ENCODE assay signal across 10 cellular contexts in the genomic region with DNA sequence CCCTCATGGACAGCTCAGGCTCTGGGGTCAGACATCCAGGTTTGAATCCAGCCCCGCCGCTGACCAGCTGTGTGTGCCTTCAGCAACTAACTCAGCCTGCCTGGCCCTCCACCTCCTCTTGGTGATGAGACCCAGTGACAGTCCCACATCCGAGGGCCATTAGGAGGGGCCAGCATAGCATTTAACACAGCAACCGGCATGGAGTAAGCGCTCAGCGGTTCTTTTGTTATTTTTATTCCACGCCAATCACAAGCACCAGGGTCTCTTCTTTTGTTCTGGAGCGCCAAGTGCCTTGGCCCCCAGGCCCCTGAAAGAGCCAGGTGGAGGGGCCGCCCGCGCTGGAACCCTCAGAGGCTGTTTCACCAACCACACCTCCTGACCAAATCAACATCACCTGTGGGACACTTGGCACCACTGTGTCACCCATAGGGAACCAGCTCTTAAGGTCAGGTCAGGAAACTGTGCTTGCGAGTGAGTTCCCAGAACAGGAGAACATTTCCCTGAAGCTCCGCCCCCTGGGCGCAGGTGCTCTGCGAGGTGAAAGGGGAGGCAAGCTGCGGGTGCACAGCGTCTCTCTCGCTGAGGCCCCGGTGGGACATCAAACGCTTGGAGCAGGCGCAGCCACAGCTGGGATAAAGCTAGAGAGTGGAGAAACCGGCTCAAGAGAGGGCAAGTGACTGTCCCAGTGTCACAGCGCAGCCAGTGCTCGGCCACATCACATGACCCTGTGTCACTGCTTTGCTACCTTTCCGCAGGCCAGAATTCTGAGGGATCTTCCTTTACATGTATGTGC.
DNase-seq lines count a peak whose midpoint lies in the region; ATAC-seq lines count a peak whose summit lies in the region.
"Had no signal": no experiment of that assay in that cellular context is flagged by ENCODE, and none has a peak within 500 bp of the region (broad histone marks: within the 10 kb centered on the region; RNA-seq: fewer than 3 reads in every experiment).

No MANE protein-coding gene starts in this region.

- H3K4me1 Mint-ChIP-seq in activated CD4-positive, alpha-beta memory T cell treated with anti-CD3 and anti-CD28 coated beads for 36 hours (ENCODE audit: low read depth), result peaks cover 30% of the 10 kb centered on the region
- peaks cover 20% of the 10 kb centered on the region for H3K4me1 Mint-ChIP-seq in activated CD4-positive, alpha-beta memory T cell treated with anti-CD3 and anti-CD28 coated beads, Interleukin-2, amount 10 ng/mL, durations not matched to agents 7 days and 5 days
- H3K4me1 Mint-ChIP-seq in stimulated activated naive CD8-positive, alpha-beta T cell treated with anti-CD3 and anti-CD28 coated beads, Interleukin-15, amount 100 ng/mL, for 72 hours, result peaks cover 51% of the 10 kb centered on the region

- H3K36me3 Mint-ChIP-seq in activated CD4-positive, alpha-beta memory T cell treated with anti-CD3 and anti-CD28 coated beads for 36 hours, result no peaks in the 10 kb centered on the region
- no peaks in the 10 kb centered on the region for H3K36me3 Mint-ChIP-seq in activated CD4-positive, alpha-beta memory T cell treated with anti-CD3 and anti-CD28 coated beads, Interleukin-2, amount 10 ng/mL, durations not matched to agents 7 days and 5 days (ENCODE audit: low read depth)

- intact Hi-C loops in activated CD4-positive, alpha-beta memory T cell treated with anti-CD3 and anti-CD28 coated beads for 36 hours (cut with micrococcal nuclease), result no loop called here

- no peak overlapping the region for H3K4me3 Mint-ChIP-seq in activated CD4-positive, alpha-beta memory T cell treated with anti-CD3 and anti-CD28 coated beads for 36 hours
- H3K4me3 Mint-ChIP-seq in activated CD4-positive, alpha-beta memory T cell treated with anti-CD3 and anti-CD28 coated beads, Interleukin-2, amount 10 ng/mL, durations not matched to agents 7 days and 5 days, result no peak overlapping the region
- H3K4me3 Mint-ChIP-seq in stimulated activated naive CD8-positive, alpha-beta T cell treated with anti-CD3 and anti-CD28 coated beads, Interleukin-15, amount 100 ng/mL, for 72 hours, result peak overlapping the region; percentile 20 to 39

- H3K27me3 Mint-ChIP-seq in activated CD4-positive, alpha-beta memory T cell treated with anti-CD3 and anti-CD28 coated beads for 36 hours, result peaks cover 8% of the 10 kb centered on the region
- peaks cover 43% of the 10 kb centered on the region for H3K27me3 Mint-ChIP-seq in activated CD4-positive, alpha-beta memory T cell treated with anti-CD3 and anti-CD28 coated beads, Interleukin-2, amount 10 ng/mL, durations not matched to agents 7 days and 5 days
- peaks cover 42% of the 10 kb centered on the region for H3K27me3 Mint-ChIP-seq in stimulated activated naive CD8-positive, alpha-beta T cell treated with anti-CD3 and anti-CD28 coated beads, Interleukin-15, amount 100 ng/mL, for 72 hours

- CTCF ChIA-PET in activated CD4-positive, alpha-beta memory T cell treated with anti-CD3 and anti-CD28 coated beads for 36 hours (lab: Charles Lee), result interaction anchor here (0.6 to 1.1 kb wide), 2 partner anchors 15 to 928 kb away, joined by 3 to 4 read pairs; no protein-coding TSS in a partner anchor
- CTCF ChIA-PET in activated CD4-positive, alpha-beta memory T cell treated with anti-CD3 and anti-CD28 coated beads, Interleukin-2, amount 10 ng/mL, durations not matched to agents 7 days and 5 days (lab: Charles Lee), result no interaction called here

- H3K27ac Mint-ChIP-seq in activated CD4-positive, alpha-beta memory T cell treated with anti-CD3 and anti-CD28 coated beads for 36 hours, result no peak overlapping the region
- no peak overlapping the region for H3K27ac Mint-ChIP-seq in activated CD4-positive, alpha-beta memory T cell treated with anti-CD3 and anti-CD28 coated beads, Interleukin-2, amount 10 ng/mL, durations not matched to agents 7 days and 5 days
- no peak overlapping the region for H3K27ac Mint-ChIP-seq in stimulated activated naive CD8-positive, alpha-beta T cell treated with anti-CD3 and anti-CD28 coated beads, Interleukin-15, amount 100 ng/mL, for 72 hours

- peak; percentile 55 for DNase-seq in activated CD4-positive, alpha-beta memory T cell treated with anti-CD3 and anti-CD28 coated beads for 36 hours
- no peak for DNase-seq in activated CD4-positive, alpha-beta memory T cell treated with anti-CD3 and anti-CD28 coated beads, Interleukin-2, amount 10 ng/mL, durations not matched to agents 7 days and 5 days
- DNase-seq in activated CD4-positive, alpha-beta T cell treated with anti-CD3 and anti-CD28 coated beads, Interleukin-2, amount 50 U/mL, for 48 hours, result peak; percentile 22 to 33
- DNase-seq in iPS-NIHi11 (ENCODE audit: low spot score) (peak; percentile 46), NK-92 (lab: John Stamatoyannopoulos, UW; ENCODE audit: unreplicated experiment) (no peak), hippocampal formation (lab: John Stamatoyannopoulos, UW) (no peak)
- DNase-seq in stimulated activated naive CD8-positive, alpha-beta T cell treated with anti-CD3 and anti-CD28 coated beads, Interleukin-15, amount 100 ng/mL, for 72 hours, result peak in 1 of 2 donors; percentile 58
- DNase-seq: Karpas-422 had no signal

- ATAC-seq in stimulated activated naive CD8-positive, alpha-beta T cell treated with anti-CD3 and anti-CD28 coated beads, Interleukin-15, amount 100 ng/mL, for 72 hours, result peak; percentile 56
- no peak for ATAC-seq in HG02970 (IDR thresholded peaks at IDR 0.05; ENCODE audit: low FRiP score, unreplicated experiment)
- ATAC-seq: Panc1 had no signal

- no peaks in the 10 kb centered on the region for H3K9me3 Mint-ChIP-seq in activated CD4-positive, alpha-beta memory T cell treated with anti-CD3 and anti-CD28 coated beads for 36 hours
- H3K9me3 Mint-ChIP-seq in activated CD4-positive, alpha-beta memory T cell treated with anti-CD3 and anti-CD28 coated beads, Interleukin-2, amount 10 ng/mL, durations not matched to agents 7 days and 5 days, result no peaks in the 10 kb centered on the region
- H3K9me3 Mint-ChIP-seq in stimulated activated naive CD8-positive, alpha-beta T cell treated with anti-CD3 and anti-CD28 coated beads, Interleukin-15, amount 100 ng/mL, for 72 hours, result no peaks in the 10 kb centered on the region

- POLR2A ChIA-PET in activated CD4-positive, alpha-beta memory T cell treated with anti-CD3 and anti-CD28 coated beads for 36 hours (lab: Charles Lee), result no interaction called here
- POLR2A ChIA-PET in activated CD4-positive, alpha-beta memory T cell treated with anti-CD3 and anti-CD28 coated beads, Interleukin-2, amount 10 ng/mL, durations not matched to agents 7 days and 5 days (lab: Charles Lee), result no interaction called here

Comparison
In these comparisons a context has a peak if more than half of its experiments do, and no peak if none do; other contexts are left out.
1. DNase-seq: peak in activated CD4-positive, alpha-beta memory T cell treated with anti-CD3 and anti-CD28 coated beads for 36 hours (single experiment), activated CD4-positive, alpha-beta T cell treated with anti-CD3 and anti-CD28 coated beads, Interleukin-2, amount 50 U/mL, for 48 hours (2 of 2) and iPS-NIHi11 (single experiment); none in activated CD4-positive, alpha-beta memory T cell treated with anti-CD3 and anti-CD28 coated beads, Interleukin-2, amount 10 ng/mL, durations not matched to agents 7 days and 5 days (single experiment), NK-92 (single experiment) and hippocampal formation (0 of 2).
2. H3K4me3 Mint-ChIP-seq: peak in stimulated activated naive CD8-positive, alpha-beta T cell treated with anti-CD3 and anti-CD28 coated beads, Interleukin-15, amount 100 ng/mL, for 72 hours (2 of 2); none in activated CD4-positive, alpha-beta memory T cell treated with anti-CD3 and anti-CD28 coated beads for 36 hours (single experiment) and activated CD4-positive, alpha-beta memory T cell treated with anti-CD3 and anti-CD28 coated beads, Interleukin-2, amount 10 ng/mL, durations not matched to agents 7 days and 5 days (single experiment).